21 cellular contexts compared by ENCODE assay signal in genomic region chr1:29643281-29643680, GRCh38.
DNase-seq lines count a peak whose midpoint lies in the region; ATAC-seq, FAIRE-seq and TF ChIP-seq lines count a peak whose summit lies in the region.
"Had no signal": no experiment of that assay in that cellular context is flagged by ENCODE, and none has a peak within 500 bp of the region (broad histone marks: within the 10 kb centered on the region; RNA-seq: fewer than 3 reads in every experiment).

No MANE protein-coding gene starts in this region.

- no peak overlapping the region for H3K4me3 Mint-ChIP-seq in activated CD4-positive, alpha-beta memory T cell treated with anti-CD3 and anti-CD28 coated beads, Interleukin-2, amount 10 ng/mL, durations not matched to agents 7 days and 5 days
- no peak overlapping the region for H3K4me3 Mint-ChIP-seq in activated CD4-positive, alpha-beta memory T cell treated with anti-CD3 and anti-CD28 coated beads for 36 hours
- H3K4me3 Mint-ChIP-seq: CD8-positive, alpha-beta T cell had no signal

- no peak for FAIRE-seq in D721Med (lab: Jason Lieb, UNC)
- FAIRE-seq: GM12892, H1 had no signal

- WGBS in lower leg skin, 2 donors, result 66 to 80% methylated on average over 4 of the region's 4 CpGs

- H3K27ac Mint-ChIP-seq in activated CD4-positive, alpha-beta memory T cell treated with anti-CD3 and anti-CD28 coated beads, Interleukin-2, amount 10 ng/mL, durations not matched to agents 7 days and 5 days, result no peak overlapping the region
- no peak overlapping the region for H3K27ac Mint-ChIP-seq in activated CD4-positive, alpha-beta memory T cell treated with anti-CD3 and anti-CD28 coated beads for 36 hours
- H3K27ac Mint-ChIP-seq: CD8-positive, alpha-beta T cell had no signal

- DNase-seq in activated CD4-positive, alpha-beta memory T cell treated with anti-CD3 and anti-CD28 coated beads, Interleukin-2, amount 10 ng/mL, durations not matched to agents 7 days and 5 days, result peak; percentile 3
- DNase-seq in activated CD4-positive, alpha-beta memory T cell treated with anti-CD3 and anti-CD28 coated beads for 36 hours, result no peak
- DNase-seq in Peyer's patch (peak in 2 of 3 donors; percentile 9 to 17), lower leg skin (ENCODE audit: low spot score in 2 of 2) (peak; percentile 6 to 77), D721Med (ENCODE audit: insufficient read length, low spot score) (no peak), GDM1 (lab: John Stamatoyannopoulos, UW) (no peak)
- DNase-seq in stimulated activated CD8-positive, alpha-beta memory T cell treated with anti-CD3 and anti-CD28 coated beads, Interleukin-4, amount 100 ng/mL, for 48 hours, result peak; percentile 12
- DNase-seq: AML-193, C1 segment of cervical spinal cord, DMS153, KBM-7, NCI-H1092 treated with DMSO at 0.1 percent for 48 hours, NCI-H1436 treated with DMSO at 0.1 percent for 48 hours, NCI-H1930, NCI-H226, NCI-H524 had no signal

- H3K4me1 ChIP-seq in Peyer's patch, result no peaks in the 10 kb centered on the region

- intact Hi-C loops in activated CD4-positive, alpha-beta memory T cell treated with anti-CD3 and anti-CD28 coated beads for 36 hours (cut with micrococcal nuclease), result no loop called here
- intact Hi-C loops in lower leg skin (cut with DNase I; ENCODE audit: low total_unique reads), result no loop called here

- no peaks in the 10 kb centered on the region for H3K4me1 Mint-ChIP-seq in activated CD4-positive, alpha-beta memory T cell treated with anti-CD3 and anti-CD28 coated beads, Interleukin-2, amount 10 ng/mL, durations not matched to agents 7 days and 5 days
- H3K4me1 Mint-ChIP-seq in activated CD4-positive, alpha-beta memory T cell treated with anti-CD3 and anti-CD28 coated beads for 36 hours (ENCODE audit: low read depth), result no peaks in the 10 kb centered on the region

- TF ChIP-seq CTCF in Peyer's patch (IDR thresholded peaks at IDR 0.05) (no peak), lower leg skin (IDR thresholded peaks at IDR 0.05) (no peak), D721Med (IDR thresholded peaks at IDR 0.05; ENCODE audit: insufficient read depth, missing control alignments) (no peak)

- H3K9me3 Mint-ChIP-seq in activated CD4-positive, alpha-beta memory T cell treated with anti-CD3 and anti-CD28 coated beads, Interleukin-2, amount 10 ng/mL, durations not matched to agents 7 days and 5 days, result no peaks in the 10 kb centered on the region
- H3K9me3 Mint-ChIP-seq in activated CD4-positive, alpha-beta memory T cell treated with anti-CD3 and anti-CD28 coated beads for 36 hours, result no peaks in the 10 kb centered on the region
- H3K9me3 Mint-ChIP-seq: CD8-positive, alpha-beta T cell had no signal

- peaks cover 14% of the 10 kb centered on the region for H3K27me3 Mint-ChIP-seq in activated CD4-positive, alpha-beta memory T cell treated with anti-CD3 and anti-CD28 coated beads, Interleukin-2, amount 10 ng/mL, durations not matched to agents 7 days and 5 days
- no peaks in the 10 kb centered on the region for H3K27me3 Mint-ChIP-seq in activated CD4-positive, alpha-beta memory T cell treated with anti-CD3 and anti-CD28 coated beads for 36 hours

- POLR2A ChIA-PET in activated CD4-positive, alpha-beta memory T cell treated with anti-CD3 and anti-CD28 coated beads, Interleukin-2, amount 10 ng/mL, durations not matched to agents 7 days and 5 days (lab: Charles Lee), result no interaction called here
- POLR2A ChIA-PET in activated CD4-positive, alpha-beta memory T cell treated with anti-CD3 and anti-CD28 coated beads for 36 hours (lab: Charles Lee), result no interaction called here

- H3K4me3 ChIP-seq in Peyer's patch (no peak overlapping the region), lower leg skin (ENCODE audit: low read depth, poor library complexity, severe bottlenecking) (no peak overlapping the region)

- no peaks in the 10 kb centered on the region for H3K9me3 ChIP-seq in Peyer's patch

- H3K36me3 ChIP-seq in Peyer's patch, result no peaks in the 10 kb centered on the region

- CTCF ChIA-PET in activated CD4-positive, alpha-beta memory T cell treated with anti-CD3 and anti-CD28 coated beads, Interleukin-2, amount 10 ng/mL, durations not matched to agents 7 days and 5 days (lab: Charles Lee), result no interaction called here
- CTCF ChIA-PET in activated CD4-positive, alpha-beta memory T cell treated with anti-CD3 and anti-CD28 coated beads for 36 hours (lab: Charles Lee), result no interaction called here

- H3K27me3 ChIP-seq in Peyer's patch, result no peaks in the 10 kb centered on the region

- TF ChIP-seq POLR2A in Peyer's patch (IDR thresholded peaks at IDR 0.05) (no peak), lower leg skin (IDR thresholded peaks at IDR 0.05) (no peak)

- no peak for ATAC-seq in HG03457 (IDR thresholded peaks at IDR 0.05; ENCODE audit: unreplicated experiment)
- ATAC-seq: CD8-positive, alpha-beta T cell; HCT116 had no signal

- H3K27ac ChIP-seq in Peyer's patch, result no peak overlapping the region

- no peaks in the 10 kb centered on the region for H3K36me3 Mint-ChIP-seq in activated CD4-positive, alpha-beta memory T cell treated with anti-CD3 and anti-CD28 coated beads, Interleukin-2, amount 10 ng/mL, durations not matched to agents 7 days and 5 days (ENCODE audit: low read depth)
- no peaks in the 10 kb centered on the region for H3K36me3 Mint-ChIP-seq in activated CD4-positive, alpha-beta memory T cell treated with anti-CD3 and anti-CD28 coated beads for 36 hours
- H3K36me3 Mint-ChIP-seq: CD8-positive, alpha-beta T cell had no signal

Comparison
In these comparisons a context has a peak if more than half of its experiments do, and no peak if none do; other contexts are left out.
1. DNase-seq: peak in activated CD4-positive, alpha-beta memory T cell treated with anti-CD3 and anti-CD28 coated beads, Interleukin-2, amount 10 ng/mL, durations not matched to agents 7 days and 5 days (single experiment), Peyer's patch (2 of 3), lower leg skin (2 of 2) and stimulated activated CD8-positive, alpha-beta memory T cell treated with anti-CD3 and anti-CD28 coated beads, Interleukin-4, amount 100 ng/mL, for 48 hours (single experiment); none in activated CD4-positive, alpha-beta memory T cell treated with anti-CD3 and anti-CD28 coated beads for 36 hours (single experiment), D721Med (single experiment) and GDM1 (single experiment).